Comparison of ENCODE assay signal across 18 cellular contexts in genomic region chr9:121185774-121186403, GRCh38. TPM values are rescaled to one million over a fixed set of nuclear protein-coding genes. Genes with fewer than 3 reads are reported as not detected.
A peak's percentile ranks its signal among the peaks of the same experiment; 100 is the strongest.
DNase-seq lines count a peak whose midpoint lies in the region; ATAC-seq, FAIRE-seq and TF ChIP-seq lines count a peak whose summit lies in the region.
"Had no signal": no experiment of that assay in that cellular context is flagged by ENCODE, and none has a peak within 500 bp of the region (broad histone marks: within the 10 kb centered on the region; RNA-seq: fewer than 3 reads in every experiment).

No MANE protein-coding gene starts in this region.

- no peaks in the 10 kb centered on the region for H3K9me3 ChIP-seq in CD4-positive, alpha-beta memory T cell (ENCODE audit: control insufficient read depth in 1 of 2, low read length in 2 of 2)

- H3K4me1 Mint-ChIP-seq in CD4-positive, alpha-beta memory T cell: peaks cover 50 to 81% (median 63%) of the 10 kb centered on the region in 4 donors
- H3K4me1 Mint-ChIP-seq in activated CD4-positive, alpha-beta memory T cell treated with anti-CD3 and anti-CD28 coated beads for 36 hours (ENCODE audit: low read depth): peaks cover 64% of the 10 kb centered on the region
- peaks cover 40 to 47% (median 46%) of the 10 kb centered on the region in 3 donors for H3K4me1 Mint-ChIP-seq in naive B cell

- FAIRE-seq in GM18507 (lab: Jason Lieb, UNC): peak; percentile 59
- FAIRE-seq: endothelial cell of umbilical vein, frontal cortex had no signal

- H3K4me1 ChIP-seq in CD4-positive, alpha-beta memory T cell (ENCODE audit: insufficient read depth, low read length): peaks cover 69% of the 10 kb centered on the region

- intact Hi-C loops in CD4-positive, alpha-beta memory T cell (cut with micrococcal nuclease): loop anchor here (2.0 kb wide), 1 partner anchor 15 kb away; the partner anchor contains the start of gene RAB14
- intact Hi-C loops in activated CD4-positive, alpha-beta memory T cell treated with anti-CD3 and anti-CD28 coated beads for 36 hours (cut with micrococcal nuclease): loop anchor here (5.0 kb wide), 1 partner anchor 109 kb away; no protein-coding TSS in a partner anchor

- H3K4me3 ChIP-seq in CD4-positive, alpha-beta memory T cell (ENCODE audit: low read length in 2 of 2): no peak overlapping the region
- H3K4me3 ChIP-seq: lung had no signal

- H3K4me3 Mint-ChIP-seq in CD4-positive, alpha-beta memory T cell: peak overlapping the region in 4 of 8 donors; percentile 0 to 71 (median 38)
- H3K4me3 Mint-ChIP-seq in activated CD4-positive, alpha-beta memory T cell treated with anti-CD3 and anti-CD28 coated beads for 36 hours: no peak overlapping the region
- peak overlapping the region in 3 of 8 donors; percentile 20 to 59 (median 32) for H3K4me3 Mint-ChIP-seq in naive B cell
- H3K4me3 Mint-ChIP-seq: HFFc6 had no signal

- peaks cover 33% of the 10 kb centered on the region for H3K36me3 ChIP-seq in CD4-positive, alpha-beta memory T cell (ENCODE audit: insufficient read depth, low read length)

- ATAC-seq in naive B cell (ENCODE audit: low read depth in 2 of 2) (no peak), GM18870 (IDR thresholded peaks at IDR 0.05; ENCODE audit: unreplicated experiment) (no peak)

- H3K27ac ChIP-seq in CD4-positive, alpha-beta memory T cell (ENCODE audit: low read depth, low read length): peak overlapping the region; percentile 40
- H3K27ac ChIP-seq: KMS-11 had no signal

- POLR2A ChIA-PET in CD4-positive, alpha-beta memory T cell (lab: Charles Lee; ENCODE audit: partially characterized antibody): interaction anchor here (0.7 to 1.9 kb wide), 6 partner anchors 10 to 64 kb away, joined by 3 to 12 read pairs (median 4); partner anchors contain the start of gene RAB14
- POLR2A ChIA-PET in activated CD4-positive, alpha-beta memory T cell treated with anti-CD3 and anti-CD28 coated beads for 36 hours (lab: Charles Lee): interaction anchor here (1.4 to 2.6 kb wide), 2 partner anchors 13 to 16 kb away, joined by 7 to 10 read pairs; partner anchors contain the start of gene RAB14
- POLR2A ChIA-PET in HEK293T (lab: Yijun Ruan, JAX): interaction anchor here (1.4 kb wide), 1 partner anchor 16 kb away, joined by 13 read pairs; the partner anchor contains the start of gene RAB14

- DNase-seq in CD4-positive, alpha-beta memory T cell: no peak
- no peak for DNase-seq in GM18507 (ENCODE audit: extremely low spot score, insufficient read length, low read depth)
- DNase-seq in activated CD4-positive, alpha-beta memory T cell treated with anti-CD3 and anti-CD28 coated beads for 36 hours: no peak
- no peak for DNase-seq in naive B cell
- no peak for DNase-seq in HEK293T (ENCODE audit: extremely low spot score)
- DNase-seq in GM03348 (ENCODE audit: low spot score): no peak
- DNase-seq: activated CD8-positive, alpha-beta memory T cell treated with anti-CD3 and anti-CD28 coated beads for 24 hours; DND-41; HFFc6; NCI-H1436 treated with DMSO at 0.1 percent for 48 hours; NCI-H2227 treated with DMSO at 0.1 percent for 48 hours; SHP77 treated with DMSO at 0.1 percent for 48 hours; stimulated activated naive CD4-positive, alpha-beta T cell had no signal

- H3K36me3 Mint-ChIP-seq in CD4-positive, alpha-beta memory T cell: peaks cover 32 to 72% of the 10 kb centered on the region in 2 donors
- peaks cover 31% of the 10 kb centered on the region for H3K36me3 Mint-ChIP-seq in activated CD4-positive, alpha-beta memory T cell treated with anti-CD3 and anti-CD28 coated beads for 36 hours
- peaks cover 9 to 11% of the 10 kb centered on the region in 2 donors for H3K36me3 Mint-ChIP-seq in naive B cell

- H3K27me3 Mint-ChIP-seq in CD4-positive, alpha-beta memory T cell: no peaks in the 10 kb centered on the region
- H3K27me3 Mint-ChIP-seq in activated CD4-positive, alpha-beta memory T cell treated with anti-CD3 and anti-CD28 coated beads for 36 hours: no peaks in the 10 kb centered on the region
- no peaks in the 10 kb centered on the region for H3K27me3 Mint-ChIP-seq in naive B cell

- peak overlapping the region; percentile 50 to 93 (median 80) for H3K27ac Mint-ChIP-seq in CD4-positive, alpha-beta memory T cell
- peak overlapping the region; percentile 83 for H3K27ac Mint-ChIP-seq in activated CD4-positive, alpha-beta memory T cell treated with anti-CD3 and anti-CD28 coated beads for 36 hours
- H3K27ac Mint-ChIP-seq in naive B cell: peak overlapping the region in 5 of 6 donors; percentile 42 to 87 (median 79)
- H3K27ac Mint-ChIP-seq: HFFc6 had no signal

- H3K27me3 ChIP-seq in CD4-positive, alpha-beta memory T cell (ENCODE audit: insufficient read depth, low read length): no peaks in the 10 kb centered on the region

- H3K9me3 Mint-ChIP-seq in CD4-positive, alpha-beta memory T cell: no peaks in the 10 kb centered on the region
- no peaks in the 10 kb centered on the region for H3K9me3 Mint-ChIP-seq in activated CD4-positive, alpha-beta memory T cell treated with anti-CD3 and anti-CD28 coated beads for 36 hours
- no peaks in the 10 kb centered on the region for H3K9me3 Mint-ChIP-seq in naive B cell
- H3K9me3 Mint-ChIP-seq: HFFc6 had no signal

- CTCF ChIA-PET in CD4-positive, alpha-beta memory T cell (lab: Charles Lee; ENCODE audit: partially characterized antibody): interaction anchor here (1.1 to 3.2 kb wide), 9 partner anchors 9 to 204 kb away, joined by 3 to 13 read pairs (median 4); no protein-coding TSS in a partner anchor
- CTCF ChIA-PET in activated CD4-positive, alpha-beta memory T cell treated with anti-CD3 and anti-CD28 coated beads for 36 hours (lab: Charles Lee): interaction anchor here (0.5 to 1.7 kb wide), 7 partner anchors 9 to 92 kb away, joined by 3 to 6 read pairs (median 4); no protein-coding TSS in a partner anchor
- CTCF ChIA-PET in HEK293T (lab: Yijun Ruan, JAX): no interaction called here

TF ChIP-seq in HEK293T, 16 proteins besides CTCF, POLR2A, EP300 and RAD21:
- TF ChIP-seq NFRKB (IDR thresholded peaks at IDR 0.05) (no peak), FOXA1 (IDR thresholded peaks at IDR 0.05) (no peak)

RNA-seq across cellular contexts. Expression of gene RAB14, which starts 15.8 kb away (rescaled TPM):
- 10 to 100 TPM; 65.5 to 68.1 TPM for total RNA-seq in CD4-positive, alpha-beta memory T cell
- 10 to 100 TPM; 34.8 to 54.0 TPM for polyA plus RNA-seq in CD4-positive, alpha-beta memory T cell
- total RNA-seq in activated CD4-positive, alpha-beta memory T cell treated with anti-CD3 and anti-CD28 coated beads for 36 hours: 10 to 100 TPM; 58.2 to 58.5 TPM
- 10 to 100 TPM; 42.2 to 49.1 (median 44.8) TPM for polyA plus RNA-seq in naive B cell (ENCODE audit: low read depth in 6 of 6)
